ENCODE assay signal across 8 cellular contexts in genomic region chr15:39976291-39977274, GRCh38.
DNase-seq lines count a peak whose midpoint lies in the region; ATAC-seq lines count a peak whose summit lies in the region.

No MANE protein-coding gene starts in this region.

- no peaks in the 10 kb centered on the region for H3K4me1 Mint-ChIP-seq in central memory CD8-positive, alpha-beta T cell
- H3K4me1 Mint-ChIP-seq in effector memory CD8-positive, alpha-beta T cell (ENCODE audit: low read depth in 2 of 2), result no peaks in the 10 kb centered on the region

- H3K9ac ChIP-seq in ES-I3 (ENCODE audit: low read depth, low read length), result peak overlapping the region; percentile 78

- no peaks in the 10 kb centered on the region for H3K9me3 Mint-ChIP-seq in central memory CD8-positive, alpha-beta T cell
- no peaks in the 10 kb centered on the region for H3K9me3 Mint-ChIP-seq in effector memory CD8-positive, alpha-beta T cell

- H3K36me3 ChIP-seq in ES-I3 (ENCODE audit: insufficient read depth, low read length), result peaks cover 17% of the 10 kb centered on the region

- H3K4me1 ChIP-seq in ES-I3 (ENCODE audit: insufficient read depth, low read length), result peaks cover 3% of the 10 kb centered on the region; the same call in 1 of the 2 replicates

- peak overlapping the region; percentile 59 for H3K4me3 Mint-ChIP-seq in central memory CD8-positive, alpha-beta T cell
- H3K4me3 Mint-ChIP-seq in effector memory CD8-positive, alpha-beta T cell, result peak overlapping the region in 1 of 2 donors; percentile 19

- H3K27me3 Mint-ChIP-seq in central memory CD8-positive, alpha-beta T cell, result no peaks in the 10 kb centered on the region
- no peaks in the 10 kb centered on the region for H3K27me3 Mint-ChIP-seq in effector memory CD8-positive, alpha-beta T cell

- H3K27ac Mint-ChIP-seq in central memory CD8-positive, alpha-beta T cell (ENCODE audit: low read depth), result peak overlapping the region; percentile 78
- H3K27ac Mint-ChIP-seq in effector memory CD8-positive, alpha-beta T cell, result no peak overlapping the region

- DNase-seq in NCI-H526 treated with DMSO at 0.1 percent for 48 hours (lab: John Stamatoyannopoulos, UW) (peak; percentile 88), iPS-NIHi11 (ENCODE audit: low spot score) (peak; percentile 84), skeletal muscle cell (ENCODE audit: low read depth) (no peak)
- no peak for DNase-seq in central memory CD8-positive, alpha-beta T cell (ENCODE audit: low spot score in 2 of 2)
- DNase-seq in effector memory CD8-positive, alpha-beta T cell, result no peak

- H3K36me3 Mint-ChIP-seq in central memory CD8-positive, alpha-beta T cell (ENCODE audit: insufficient read depth), result peaks cover 10% of the 10 kb centered on the region
- peaks cover 6% of the 10 kb centered on the region for H3K36me3 Mint-ChIP-seq in effector memory CD8-positive, alpha-beta T cell (ENCODE audit: insufficient read depth)

- no peaks in the 10 kb centered on the region for H3K9me3 ChIP-seq in ES-I3 (ENCODE audit: control insufficient read depth, insufficient read depth, low read length)

- H3K4me3 ChIP-seq in skeletal muscle cell (ENCODE audit: low read depth, low read length), result peak overlapping the region; percentile 47

- ATAC-seq in central memory CD8-positive, alpha-beta T cell (replicated peaks; ENCODE audit: extremely low read depth, poor library complexity, severe bottlenecking), result no peak
- ATAC-seq in effector memory CD8-positive, alpha-beta T cell (replicated peaks), result no peak
- ATAC-seq in HG03460 (IDR thresholded peaks at IDR 0.05; ENCODE audit: unreplicated experiment) (no peak), HG03439 (IDR thresholded peaks at IDR 0.05; ENCODE audit: unreplicated experiment) (no peak)

Comparison
In these comparisons a context has a peak if more than half of its experiments do, and no peak if none do; other contexts are left out.
1. DNase-seq: peak in NCI-H526 treated with DMSO at 0.1 percent for 48 hours (single experiment) and iPS-NIHi11 (single experiment); none in central memory CD8-positive, alpha-beta T cell (0 of 2), skeletal muscle cell (single experiment) and effector memory CD8-positive, alpha-beta T cell (0 of 3).